13 cellular contexts compared by ENCODE assay signal in genomic region chr18:48709371-48709770, GRCh38.
"Had no signal": no experiment of that assay in that cellular context is flagged by ENCODE, and none has a peak within 500 bp of the region (broad histone marks: within the 10 kb centered on the region; RNA-seq: fewer than 3 reads in every experiment).

No MANE protein-coding gene starts in this region.

- H3K27me3 ChIP-seq: gastroesophageal sphincter, hepatocyte, ovary, tibial artery had no signal

- H3K27ac ChIP-seq: epithelial cell of prostate, gastroesophageal sphincter, hepatocyte, ovary, tibial artery had no signal

- H3K4me2 ChIP-seq: hepatocyte had no signal

- H3K36me3 ChIP-seq: ovary had no signal

- H2AFZ ChIP-seq: hepatocyte had no signal

- DNase-seq: activated CD4-positive, alpha-beta T cell treated with anti-CD3 and anti-CD28 coated beads for 1 hour; activated CD8-positive, alpha-beta memory T cell treated with anti-CD3 and anti-CD28 coated beads, Interleukin-2, amount 50 U/mL, for 4 hours; activated CD8-positive, alpha-beta T cell treated with anti-CD3 and anti-CD28 coated beads for 36 hours; immature natural killer cell; mesenchymal stem cell; nephron progenitor cell; ovary; SW 1271; tibial artery had no signal

- H3K9me3 ChIP-seq: gastroesophageal sphincter, ovary, tibial artery had no signal

- H3K4me3 ChIP-seq: gastroesophageal sphincter, hepatocyte, ovary, skin epidermis, tibial artery had no signal

- ATAC-seq: activated CD8-positive, alpha-beta T cell treated with anti-CD3 and anti-CD28 coated beads for 36 hours; gastroesophageal sphincter had no signal
